15 cellular contexts compared by ENCODE assay signal in the genomic region with DNA sequence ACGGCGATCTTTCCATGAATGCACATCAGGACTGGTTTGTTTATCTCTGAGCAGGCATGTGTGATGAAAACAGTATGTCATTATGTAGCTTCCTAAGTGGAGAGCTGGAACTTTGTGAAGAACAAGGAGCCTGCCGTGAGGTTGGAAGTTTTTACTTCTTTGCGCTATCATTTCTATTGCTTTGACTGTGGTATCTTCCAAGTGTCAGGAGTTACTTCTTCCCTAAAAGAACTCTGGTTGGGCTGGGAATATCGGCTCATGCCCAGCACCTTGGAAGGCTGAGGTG.
DNase-seq lines count a peak whose midpoint lies in the region; ATAC-seq and TF ChIP-seq lines count a peak whose summit lies in the region.
"Had no signal": no experiment of that assay in that cellular context is flagged by ENCODE, and none has a peak within 500 bp of the region (broad histone marks: within the 10 kb centered on the region; RNA-seq: fewer than 3 reads in every experiment).

No MANE protein-coding gene starts in this region.

- CTCF ChIA-PET in activated naive CD4-positive, alpha-beta T cell treated with anti-CD3 and anti-CD28 coated beads for 36 hours (lab: Charles Lee): interaction anchor here (0.6 kb wide), 1 partner anchor 23 kb away, joined by 3 read pairs; no protein-coding TSS in a partner anchor

- H3K27me3 ChIP-seq in lower lobe of right lung (ENCODE audit: low read depth) (no peaks in the 10 kb centered on the region), smooth muscle cell (ENCODE audit: low read depth) (no peaks in the 10 kb centered on the region)

- WGBS in smooth muscle cell (ENCODE audit: low lambda C conversion rate): 51% methylated on average over 5 of the region's 5 CpGs

- H3K4me1 Mint-ChIP-seq in chondrocyte (ENCODE audit: low read depth): peaks cover 14% of the 10 kb centered on the region
- peaks cover 38% of the 10 kb centered on the region for H3K4me1 Mint-ChIP-seq in activated naive CD4-positive, alpha-beta T cell treated with anti-CD3 and anti-CD28 coated beads for 36 hours (ENCODE audit: low read depth)
- H3K4me1 Mint-ChIP-seq: central memory CD8-positive, alpha-beta T cell had no signal

- no peaks in the 10 kb centered on the region for H3K79me2 ChIP-seq in smooth muscle cell (ENCODE audit: low read depth)

- peaks cover 4% of the 10 kb centered on the region for H3K4me1 ChIP-seq in lower lobe of right lung
- H3K4me1 ChIP-seq in smooth muscle cell (ENCODE audit: low read depth): peaks cover 12% of the 10 kb centered on the region
- H3K4me1 ChIP-seq: prostate gland had no signal

- ATAC-seq in lower lobe of right lung (peak in 1 of 2 donors; percentile 22), HG02870 (IDR thresholded peaks at IDR 0.05; ENCODE audit: unreplicated experiment) (no peak)

- no peaks in the 10 kb centered on the region for H4K20me1 ChIP-seq in smooth muscle cell (ENCODE audit: low read depth)

- peak overlapping the region; percentile 31 for H3K27ac ChIP-seq in lower lobe of right lung
- no peak overlapping the region for H3K27ac ChIP-seq in smooth muscle cell (ENCODE audit: low read depth)
- H3K27ac ChIP-seq: prostate gland had no signal

- TF ChIP-seq CTCF in chondrocyte (IDR thresholded peaks at IDR 0.05) (no peak), lower lobe of right lung (IDR thresholded peaks at IDR 0.05) (no peak), smooth muscle cell (IDR thresholded peaks at IDR 0.05; ENCODE audit: borderline replicate concordance, insufficient read depth, poor library complexity, severe bottlenecking) (no peak)

- peak overlapping the region; percentile 66 for H2AFZ ChIP-seq in smooth muscle cell (ENCODE audit: low read depth)

- no peaks in the 10 kb centered on the region for H3K27me3 Mint-ChIP-seq in chondrocyte (ENCODE audit: low read depth)
- H3K27me3 Mint-ChIP-seq in activated naive CD4-positive, alpha-beta T cell treated with anti-CD3 and anti-CD28 coated beads for 36 hours (ENCODE audit: low read depth): no peaks in the 10 kb centered on the region
- H3K27me3 Mint-ChIP-seq: central memory CD8-positive, alpha-beta T cell had no signal

- H3K4me3 ChIP-seq in lower lobe of right lung (peak overlapping the region; percentile 22), smooth muscle cell (peak overlapping the region; percentile 28)
- H3K4me3 ChIP-seq: prostate gland had no signal

- H3K27ac Mint-ChIP-seq in chondrocyte (ENCODE audit: unreplicated experiment): peak overlapping the region; percentile 73
- H3K27ac Mint-ChIP-seq in activated naive CD4-positive, alpha-beta T cell treated with anti-CD3 and anti-CD28 coated beads for 36 hours: no peak overlapping the region
- H3K27ac Mint-ChIP-seq: activated CD4-positive, alpha-beta memory T cell treated with anti-CD3 and anti-CD28 coated beads for 36 hours had no signal

- peak overlapping the region; percentile 64 for H3K4me2 ChIP-seq in smooth muscle cell

- no peaks in the 10 kb centered on the region for H3K9me3 Mint-ChIP-seq in chondrocyte (ENCODE audit: low read depth)
- H3K9me3 Mint-ChIP-seq in activated naive CD4-positive, alpha-beta T cell treated with anti-CD3 and anti-CD28 coated beads for 36 hours: no peaks in the 10 kb centered on the region
- H3K9me3 Mint-ChIP-seq: activated CD4-positive, alpha-beta memory T cell treated with anti-CD3 and anti-CD28 coated beads for 36 hours; central memory CD8-positive, alpha-beta T cell had no signal

- H3K9ac ChIP-seq in smooth muscle cell (ENCODE audit: low read depth): no peak overlapping the region

- H3K36me3 Mint-ChIP-seq in chondrocyte (ENCODE audit: low read depth): no peaks in the 10 kb centered on the region
- H3K36me3 Mint-ChIP-seq in activated naive CD4-positive, alpha-beta T cell treated with anti-CD3 and anti-CD28 coated beads for 36 hours (ENCODE audit: low read depth): no peaks in the 10 kb centered on the region
- H3K36me3 Mint-ChIP-seq: activated CD4-positive, alpha-beta memory T cell treated with anti-CD3 and anti-CD28 coated beads for 36 hours had no signal

- H3K4me3 Mint-ChIP-seq in chondrocyte (ENCODE audit: unreplicated experiment): no peak overlapping the region
- H3K4me3 Mint-ChIP-seq in activated naive CD4-positive, alpha-beta T cell treated with anti-CD3 and anti-CD28 coated beads for 36 hours: no peak overlapping the region
- H3K4me3 Mint-ChIP-seq: activated CD4-positive, alpha-beta memory T cell treated with anti-CD3 and anti-CD28 coated beads for 36 hours; central memory CD8-positive, alpha-beta T cell had no signal

- H3K9me3 ChIP-seq in lower lobe of right lung (no peaks in the 10 kb centered on the region), smooth muscle cell (replicated peaks; ENCODE audit: low read depth) (no peaks in the 10 kb centered on the region)
- H3K9me3 ChIP-seq: prostate gland had no signal

- H3F3A ChIP-seq in smooth muscle cell (ENCODE audit: low read depth): no peaks in the 10 kb centered on the region

- H3K36me3 ChIP-seq in lower lobe of right lung: no peaks in the 10 kb centered on the region
- no peaks in the 10 kb centered on the region for H3K36me3 ChIP-seq in smooth muscle cell (ENCODE audit: low read depth)
- H3K36me3 ChIP-seq: prostate gland had no signal

- intact Hi-C loops in lower lobe of right lung (cut with DNase I): no loop called here
- intact Hi-C loops in activated naive CD4-positive, alpha-beta T cell treated with anti-CD3 and anti-CD28 coated beads for 36 hours (cut with micrococcal nuclease): no loop called here

- DNase-seq in HT-29 (ENCODE audit: low spot score) (peak; percentile 3), chondrocyte (ENCODE audit: low spot score) (no peak), lower lobe of right lung (no peak), smooth muscle cell (lab: John Stamatoyannopoulos, UW; ENCODE audit: unreplicated experiment) (no peak), SHP77 (lab: John Stamatoyannopoulos, UW) (no peak)
- DNase-seq in activated naive CD4-positive, alpha-beta T cell treated with anti-CD3 and anti-CD28 coated beads for 36 hours: no peak
- DNase-seq: activated CD4-positive, alpha-beta memory T cell treated with anti-CD3 and anti-CD28 coated beads for 36 hours; COR-L47; kidney; MM.1S; NCI-H2171 treated with DMSO at 0.1 percent for 48 hours; T-helper 9 cell had no signal
